ENCODE assay signal across 16 cellular contexts in the genomic region with DNA sequence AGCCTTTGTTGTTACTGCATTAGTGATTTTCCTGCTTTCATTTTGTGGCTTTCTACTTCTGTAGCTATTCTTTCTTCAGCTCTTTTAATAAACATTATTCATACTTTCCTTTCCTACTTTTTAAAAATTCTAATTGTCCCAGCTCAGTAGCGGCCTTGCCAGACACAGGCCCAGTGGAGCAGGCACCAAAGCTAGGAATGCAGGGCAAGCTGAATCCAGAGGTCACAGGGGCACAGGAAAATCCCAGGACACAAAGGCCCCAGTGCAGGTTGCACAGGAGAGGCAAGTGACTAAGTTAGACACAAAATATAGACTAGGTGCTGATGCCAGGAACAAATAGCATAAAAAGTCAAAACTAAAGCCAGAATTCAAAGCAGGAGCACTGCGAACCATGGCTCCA. TPM values are rescaled to one million over a fixed set of nuclear protein-coding genes. Genes with fewer than 3 reads are reported as not detected.
"Had no signal": no experiment of that assay in that cellular context is flagged by ENCODE, and none has a peak within 500 bp of the region (broad histone marks: within the 10 kb centered on the region; RNA-seq: fewer than 3 reads in every experiment).

No MANE protein-coding gene starts in this region.

- H3K27ac Mint-ChIP-seq: activated CD8-positive, alpha-beta T cell treated with anti-CD3 and anti-CD28 coated beads for 36 hours; activated naive CD4-positive, alpha-beta T cell treated with anti-CD3 and anti-CD28 coated beads for 36 hours; activated T-helper 1 cell treated with anti-CD3 and anti-CD28 coated beads, Interleukin-12 subunit alpha, Interleukin-12 subunit beta, Interleukin-2, Interleukin-4 antibody, amounts not matched to agents 30 ng/mL and 10 ng/mL and 1 ng/mL, durations not matched to agents 14 hours and 24 hours and 36 hours; natural killer cell had no signal

- H3K9me3 Mint-ChIP-seq: activated CD8-positive, alpha-beta T cell treated with anti-CD3 and anti-CD28 coated beads for 36 hours; activated naive CD4-positive, alpha-beta T cell treated with anti-CD3 and anti-CD28 coated beads for 36 hours; activated T-helper 1 cell treated with anti-CD3 and anti-CD28 coated beads, Interleukin-12 subunit alpha, Interleukin-12 subunit beta, Interleukin-2, Interleukin-4 antibody, amounts not matched to agents 30 ng/mL and 10 ng/mL and 1 ng/mL, durations not matched to agents 14 hours and 24 hours and 36 hours; natural killer cell had no signal

- H3K4me3 ChIP-seq: body of pancreas, esophagus muscularis mucosa, ovary, suprapubic skin had no signal

- H3K4me3 Mint-ChIP-seq: activated CD8-positive, alpha-beta T cell treated with anti-CD3 and anti-CD28 coated beads for 36 hours; activated naive CD4-positive, alpha-beta T cell treated with anti-CD3 and anti-CD28 coated beads for 36 hours; activated T-helper 1 cell treated with anti-CD3 and anti-CD28 coated beads, Interleukin-12 subunit alpha, Interleukin-12 subunit beta, Interleukin-2, Interleukin-4 antibody, amounts not matched to agents 30 ng/mL and 10 ng/mL and 1 ng/mL, durations not matched to agents 14 hours and 24 hours and 36 hours; natural killer cell had no signal

- H3K27me3 ChIP-seq: body of pancreas, esophagus muscularis mucosa, ovary, suprapubic skin had no signal

- H3K9me3 ChIP-seq: body of pancreas, esophagus muscularis mucosa, ovary, suprapubic skin had no signal

- H3K36me3 Mint-ChIP-seq: natural killer cell had no signal

- DNase-seq: activated CD8-positive, alpha-beta T cell treated with anti-CD3 and anti-CD28 coated beads for 36 hours; activated naive CD4-positive, alpha-beta T cell treated with anti-CD3 and anti-CD28 coated beads for 36 hours; body of pancreas; central memory CD4-positive, alpha-beta T cell; mammary epithelial cell; natural killer cell; ovary; stimulated activated CD4-positive, alpha-beta T cell treated with anti-CD3 and anti-CD28 coated beads, Interleukin-4, amount 100 ng/mL, for 1 hour; stimulated activated CD8-positive, alpha-beta memory T cell treated with anti-CD3 and anti-CD28 coated beads, Interleukin-4, amount 100 ng/mL, for 48 hours; stimulated activated naive CD8-positive, alpha-beta T cell treated with anti-CD3 and anti-CD28 coated beads, Interleukin-15, Interleukin-2, amounts not matched to agents 100 U/mL and 50 U/mL, for 24 hours; SW 1271; T-helper 9 cell had no signal

- ATAC-seq: activated CD8-positive, alpha-beta T cell treated with anti-CD3 and anti-CD28 coated beads for 36 hours; body of pancreas; left lobe of liver; natural killer cell; stimulated activated naive CD8-positive, alpha-beta T cell treated with anti-CD3 and anti-CD28 coated beads, Interleukin-15, Interleukin-2, amounts not matched to agents 100 U/mL and 50 U/mL, for 24 hours had no signal

- H3K27ac ChIP-seq: body of pancreas, esophagus muscularis mucosa, ovary, suprapubic skin had no signal

- H3K4me1 ChIP-seq: body of pancreas, suprapubic skin had no signal

- H3K36me3 ChIP-seq: esophagus muscularis mucosa, ovary, suprapubic skin had no signal

RNA-seq across cellular contexts. Expression of a gene that starts 49.0 kb away (rescaled TPM):
- total RNA-seq: activated CD8-positive, alpha-beta T cell treated with anti-CD3 and anti-CD28 coated beads for 36 hours; activated naive CD4-positive, alpha-beta T cell treated with anti-CD3 and anti-CD28 coated beads for 36 hours had no signal
